In the genomic region with DNA sequence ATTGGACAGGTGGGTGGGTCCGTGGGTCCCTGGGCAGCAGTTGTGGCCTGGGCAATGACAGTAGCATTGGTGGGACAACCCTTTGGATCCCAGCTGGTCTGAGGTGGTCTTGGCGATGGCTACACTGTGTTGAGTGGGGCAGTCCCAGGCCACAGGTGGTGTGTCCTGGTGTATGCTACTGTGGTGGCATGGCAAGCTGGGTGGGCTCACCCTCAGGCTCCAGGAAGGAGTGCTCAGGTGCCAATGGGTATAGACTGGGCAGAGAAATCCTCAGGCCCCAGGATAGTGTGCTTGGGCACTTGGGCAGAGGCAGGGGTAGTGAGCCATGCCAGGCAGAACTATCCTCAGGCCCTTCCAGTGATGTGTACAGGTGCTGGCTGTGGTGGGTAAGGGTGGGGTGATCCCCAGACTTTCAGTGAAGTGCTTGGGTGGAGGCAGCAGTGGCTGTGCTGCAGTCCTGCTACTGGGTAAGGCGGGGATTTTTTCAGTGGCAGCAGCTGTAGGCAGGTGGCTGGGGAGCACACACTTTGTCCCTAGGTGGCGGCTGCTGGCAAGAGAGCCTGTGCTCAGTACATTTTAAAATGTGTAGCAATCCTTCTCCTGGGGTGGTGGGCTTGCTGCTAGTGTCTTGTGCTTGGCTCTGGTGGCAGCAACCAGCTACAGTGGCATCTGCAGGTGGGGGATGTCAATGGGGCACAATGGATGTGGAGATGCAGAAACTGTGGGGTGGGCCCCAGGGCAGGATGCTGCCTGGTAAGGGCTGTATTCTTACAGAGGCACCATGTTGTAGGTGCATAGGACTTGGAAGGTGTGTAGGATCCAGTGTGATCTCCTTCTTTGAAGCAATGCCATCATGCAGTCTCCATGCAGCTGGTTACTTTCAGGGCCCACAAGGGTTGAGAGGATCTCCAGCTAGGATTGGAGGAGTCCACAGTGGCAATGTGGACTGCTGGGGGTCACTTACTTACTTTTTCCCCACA, we compare ENCODE assay signal across 20 cellular contexts.
DNase-seq lines count a peak whose midpoint lies in the region; ATAC-seq and TF ChIP-seq lines count a peak whose summit lies in the region.
"Had no signal": no experiment of that assay in that cellular context is flagged by ENCODE, and none has a peak within 500 bp of the region (broad histone marks: within the 10 kb centered on the region; RNA-seq: fewer than 3 reads in every experiment).

No MANE protein-coding gene starts in this region.

- H3K9me2 ChIP-seq in HCT116 (ENCODE audit: insufficient read depth): no peaks in the 10 kb centered on the region

- peaks cover 4% of the 10 kb centered on the region for H3K36me3 Mint-ChIP-seq in endodermal cell (ENCODE audit: low read depth)

- H3K4me3 Mint-ChIP-seq in endodermal cell: peak overlapping the region; percentile 57
- H3K4me3 Mint-ChIP-seq: activated naive CD8-positive, alpha-beta T cell treated with anti-CD3 and anti-CD28 coated beads, Interleukin-2, amount 50 U/mL, for 24 hours had no signal

- DNase-seq in GM10248 (ENCODE audit: extremely low spot score) (peak; percentile 10), HCT116 (ENCODE audit: low read depth, low spot score) (no peak), endodermal cell (peak; percentile 44), psoas muscle (peak in 1 of 2 donors; percentile 19), HCEC 1CT (no peak), SKM-1 (lab: John Stamatoyannopoulos, UW; ENCODE audit: unreplicated experiment) (no peak), AG08396 (ENCODE audit: low spot score) (no peak), OCI-M2 (lab: John Stamatoyannopoulos, UW; ENCODE audit: unreplicated experiment) (no peak)
- DNase-seq: activated CD4-positive, CD25-positive, alpha-beta regulatory T cell treated with anti-CD3 and anti-CD28 coated beads, Interleukin-2, amount 50 U/mL, for 72 hours; activated naive CD8-positive, alpha-beta T cell treated with anti-CD3 and anti-CD28 coated beads, Interleukin-2, amount 50 U/mL, for 24 hours; dermis blood vessel endothelial cell; GDM1; Kasumi-1; left lung; NCI-H1105 treated with DMSO at 0.1 percent for 48 hours; NCI-H82; ovary; uterus had no signal

- H3K9me3 ChIP-seq in HCT116 (ENCODE audit: control insufficient read depth in 1 of 2, insufficient read depth in 1 of 2, low read depth in 1 of 2, low read length in 2 of 2) (no peaks in the 10 kb centered on the region), endodermal cell (ENCODE audit: control insufficient read depth, low read length) (peaks cover 7% of the 10 kb centered on the region), psoas muscle (no peaks in the 10 kb centered on the region)
- H3K9me3 ChIP-seq: left lung, ovary, uterus had no signal

- 93% methylated on average over 4 of the region's 4 CpGs; no CpG with 5 or more reads in 1 of the 2 experiments for WGBS in endodermal cell (ENCODE audit: insufficient coverage in 1 of 2, insufficient read length in 1 of 2), 2 experiments
- WGBS in psoas muscle, 3 donors: 95 to 100% (median 98%) methylated on average over 4 of the region's 4 CpGs

- RAD21 ChIA-PET in HCT116 (lab: Charles Lee; ENCODE audit: low non-redundant PET in 1 of 2, low total read pairs in 2 of 2, uncharacterized antibody in 2 of 2, unreplicated experiment in 2 of 2): no interaction called here

- no peaks in the 10 kb centered on the region for H3K36me3 ChIP-seq in HCT116 (ENCODE audit: control insufficient read depth in 1 of 2, insufficient read depth in 2 of 2, low read length in 2 of 2)
- H3K36me3 ChIP-seq in endodermal cell (ENCODE audit: control insufficient read depth, insufficient read depth, low read length): no peaks in the 10 kb centered on the region
- peaks cover 0 to 7% of the 10 kb centered on the region in 2 donors for H3K36me3 ChIP-seq in psoas muscle (ENCODE audit: insufficient read depth in 1 of 2, low read depth in 1 of 2)
- H3K36me3 ChIP-seq: ovary, uterus had no signal

- intact Hi-C loops in HCT116 (cut with micrococcal nuclease): no loop called here
- intact Hi-C loops in psoas muscle (cut with DNase I): no loop called here

- no TSS peak for BruUV-seq in HCT116 (replicated peaks; lab: Mats Ljungman, UMichigan)

- no peak for ATAC-seq in HCT116
- ATAC-seq in psoas muscle: peak in 3 of 4 donors; percentile 20 to 53 (median 25)
- ATAC-seq: activated naive CD8-positive, alpha-beta T cell treated with anti-CD3 and anti-CD28 coated beads, Interleukin-2, amount 50 U/mL, for 24 hours; left lung; SK-N-SH treated with all-trans-retinoic acid at 6 μM for 48 hours had no signal

- H3K27ac Mint-ChIP-seq in endodermal cell: no peak overlapping the region
- H3K27ac Mint-ChIP-seq: activated T-helper 2 cell treated with anti-CD3 and anti-CD28 coated beads, Interferon-gamma antibody, Interleukin-2, Interleukin-4, amounts not matched to agents 10 μg/mL and 5 μg/mL and 100 μg/mL, durations not matched to agents 14 hours and 24 hours and 36 hours had no signal

- TF ChIP-seq RAD21 in HCT116 (IDR thresholded peaks at IDR 0.05; ENCODE audit: low read depth): no peak

- CTCF ChIA-PET in GM10248 (lab: Yijun Ruan, JAX) (no interaction called here), HCT116 (lab: Charles Lee) (no interaction called here)

- POLR2A ChIA-PET in GM10248 (lab: Yijun Ruan, JAX): no interaction called here
- POLR2A ChIA-PET in HCT116 (lab: Charles Lee): no interaction called here

- H3K27ac ChIP-seq in HCT116 (ENCODE audit: low read depth, low read length) (no peak overlapping the region; the same call in 1 of the 2 replicates), endodermal cell (ENCODE audit: low read depth, low read length) (no peak overlapping the region), psoas muscle (no peak overlapping the region)
- H3K27ac ChIP-seq: left lung, ovary, uterus had no signal

- H2AFZ ChIP-seq in HCT116 (ENCODE audit: low read depth, low read length, poor library complexity, severe bottlenecking): no peak overlapping the region

- H3K79me2 ChIP-seq in HCT116 (ENCODE audit: insufficient read depth, low read length): peaks cover 26% of the 10 kb centered on the region

- TF ChIP-seq CTCF in GM10248 (IDR thresholded peaks at IDR 0.05; ENCODE audit: control extremely low read depth, extremely low read depth, low read depth, missing control alignments): no peak
- no peak for TF ChIP-seq CTCF in HCT116 (IDR thresholded peaks at IDR 0.05 in 2 of 3, conservative IDR thresholded peaks at IDR 0.05 in 1 of 3; ENCODE audit: borderline replicate concordance in 1 of 3, insufficient read depth in 1 of 3, low read depth in 2 of 3, low read length in 2 of 3)
- no peak for TF ChIP-seq CTCF in endodermal cell (conservative IDR thresholded peaks at IDR 0.05)
- no peak for TF ChIP-seq CTCF in psoas muscle (IDR thresholded peaks at IDR 0.05)

- H3K4me1 ChIP-seq in HCT116 (ENCODE audit: control insufficient read depth in 1 of 2, insufficient read depth in 2 of 2, low read length in 2 of 2) (peaks cover 3 to 13% of the 10 kb centered on the region in 2 experiments; a peak in 3 of 4 replicates), endodermal cell (ENCODE audit: control insufficient read depth, insufficient read depth, low read length) (peaks cover 3% of the 10 kb centered on the region), psoas muscle (peaks cover 7% of the 10 kb centered on the region)
- H3K4me1 ChIP-seq: uterus had no signal

- H3K27me3 Mint-ChIP-seq in endodermal cell (ENCODE audit: insufficient read depth): no peaks in the 10 kb centered on the region
- H3K27me3 Mint-ChIP-seq: activated naive CD8-positive, alpha-beta T cell treated with anti-CD3 and anti-CD28 coated beads, Interleukin-2, amount 50 U/mL, for 24 hours had no signal

- H4K20me1 ChIP-seq in HCT116 (ENCODE audit: insufficient read depth): no peaks in the 10 kb centered on the region

- peaks cover 17% of the 10 kb centered on the region for H3K9me3 Mint-ChIP-seq in endodermal cell

- no peak for TF ChIP-seq POLR2A in HCT116 (IDR thresholded peaks at IDR 0.05; ENCODE audit: borderline replicate concordance, extremely low read depth, insufficient read depth, insufficient read length)

- no peak overlapping the region for H3K9ac ChIP-seq in HCT116 (ENCODE audit: low read length)
- H3K9ac ChIP-seq in endodermal cell (ENCODE audit: extremely low read depth, low read length, poor library complexity, severe bottlenecking): no peak overlapping the region

- H3K4me2 ChIP-seq in HCT116 (ENCODE audit: low read length): peak overlapping the region; percentile 65; the same call in 1 of the 2 replicates

- H3K4me3 ChIP-seq in HCT116 (replicated peaks in 1 of 2; ENCODE audit: low read depth in 1 of 2, low read length in 2 of 2) (no peak overlapping the region), endodermal cell (ENCODE audit: low read length) (no peak overlapping the region), psoas muscle (no peak overlapping the region)
- H3K4me3 ChIP-seq: left lung, ovary, uterus had no signal

- H3K27me3 ChIP-seq in HCT116 (ENCODE audit: insufficient read depth, low read length) (no peaks in the 10 kb centered on the region), endodermal cell (ENCODE audit: control insufficient read depth, insufficient read depth, low read length, poor library complexity, severe bottlenecking) (no peaks in the 10 kb centered on the region), psoas muscle (ENCODE audit: insufficient read depth in 3 of 3, low read length in 2 of 3) (no peaks in the 10 kb centered on the region)
- H3K27me3 ChIP-seq: left lung, ovary, uterus had no signal

- H3K4me1 Mint-ChIP-seq in endodermal cell: no peaks in the 10 kb centered on the region

TF ChIP-seq in HCT116, 20 proteins besides CTCF, POLR2A, EP300 and RAD21:
- TF ChIP-seq JUND (IDR thresholded peaks at IDR 0.05): no peak
- TF ChIP-seq CEBPB (IDR thresholded peaks at IDR 0.05; ENCODE audit: low read depth): no peak
- TF ChIP-seq ELF1 (IDR thresholded peaks at IDR 0.05; ENCODE audit: borderline replicate concordance, low read depth): no peak
- no peak for TF ChIP-seq SRF (IDR thresholded peaks at IDR 0.05; ENCODE audit: low read depth)
- TF ChIP-seq, protein P1, sequence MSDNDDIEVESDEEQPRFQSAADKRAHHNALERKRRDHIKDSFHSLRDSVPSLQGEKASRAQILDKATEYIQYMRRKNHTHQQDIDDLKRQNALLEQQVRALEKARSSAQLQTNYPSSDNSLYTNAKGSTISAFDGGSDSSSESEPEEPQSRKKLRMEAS (IDR thresholded peaks at IDR 0.05): no peak
- no peak for TF ChIP-seq YY1 (IDR thresholded peaks at IDR 0.05; ENCODE audit: extremely low read depth, insufficient replicate concordance, low read depth, low read length)

Comparison
In these comparisons a context has a peak if more than half of its experiments do, and no peak if none do; other contexts are left out.
1. DNase-seq: peak in GM10248 (single experiment) and endodermal cell (single experiment); none in HCT116 (single experiment), HCEC 1CT (single experiment), SKM-1 (single experiment), AG08396 (single experiment) and OCI-M2 (single experiment).